In the genomic region with DNA sequence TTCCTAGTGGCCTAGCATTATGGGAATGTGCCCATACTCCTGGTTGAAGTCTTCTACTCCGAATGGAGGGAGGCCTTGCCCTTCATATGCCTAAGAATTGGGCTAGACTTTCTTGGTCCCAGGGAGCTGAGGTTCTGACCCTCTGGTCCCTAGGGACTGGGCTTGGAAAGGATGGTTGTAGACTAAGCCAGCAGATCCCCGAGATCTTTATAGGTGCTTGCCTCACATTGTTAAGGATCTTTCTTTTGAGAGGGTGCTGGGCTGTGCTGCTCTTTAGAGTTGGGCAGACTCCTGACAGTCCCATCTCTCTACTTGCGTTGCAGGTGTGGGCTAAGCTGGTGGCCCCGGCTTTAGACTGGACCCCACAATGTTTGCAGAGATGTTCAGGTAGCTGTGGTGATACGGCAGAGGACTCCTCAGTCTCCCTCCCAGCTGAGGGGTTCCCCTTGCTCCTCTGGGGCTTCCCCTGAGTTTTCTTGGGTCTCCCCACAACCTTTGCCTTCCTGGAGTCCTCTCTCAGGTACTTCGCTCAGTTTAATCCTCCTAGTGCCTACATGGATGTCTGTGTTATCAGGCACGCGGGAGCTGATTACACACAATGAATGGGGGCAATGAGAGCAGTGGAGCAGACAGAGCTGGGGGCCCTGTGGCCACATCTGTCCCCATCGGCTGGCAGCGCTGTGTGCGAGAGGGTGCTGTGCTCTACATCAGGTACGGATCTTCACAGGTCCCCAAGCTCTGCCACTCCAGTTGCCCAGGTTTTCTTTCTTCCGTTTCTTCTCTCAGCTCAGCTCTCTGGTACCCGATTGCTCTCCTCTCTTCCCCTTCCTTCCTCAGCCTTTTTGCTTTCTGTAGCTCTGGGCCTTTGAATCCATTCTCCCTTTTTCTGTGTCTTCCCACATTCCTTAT, we compare ENCODE assay signal across 8 cellular contexts. TPM values are rescaled to one million over a fixed set of nuclear protein-coding genes. Genes with fewer than 3 reads are reported as not detected.
DNase-seq lines count a peak whose midpoint lies in the region; FAIRE-seq and TF ChIP-seq lines count a peak whose summit lies in the region.

No MANE protein-coding gene starts in this region.

- TF ChIP-seq CTCF in Peyer's patch (IDR thresholded peaks at IDR 0.05), result no peak
- no peak for TF ChIP-seq CTCF in endothelial cell of umbilical vein (IDR thresholded peaks at IDR 0.05; ENCODE audit: extremely low read depth in 1 of 2, insufficient read depth in 1 of 2, low read depth in 1 of 2, low read length in 2 of 2)

- DNase-seq in Peyer's patch, result no peak
- DNase-seq in endothelial cell of umbilical vein (ENCODE audit: low read depth, low spot score), result no peak
- no peak for DNase-seq in trophoblast cell
- no peak for DNase-seq in NCI-H1694 (lab: John Stamatoyannopoulos, UW)
- DNase-seq in activated gamma-delta T cell (lab: John Stamatoyannopoulos, UW), result no peak
- no peak for DNase-seq in posterior cingulate gyrus
- DNase-seq in pons (ENCODE audit: low spot score), result no peak

- H4K20me1 ChIP-seq in endothelial cell of umbilical vein (replicated peaks; ENCODE audit: control insufficient read depth, extremely low read depth, insufficient read depth, low read length), result no peaks in the 10 kb centered on the region

- FAIRE-seq in endothelial cell of umbilical vein (lab: Jason Lieb, UNC), result no peak

- no peak overlapping the region for H2AFZ ChIP-seq in endothelial cell of umbilical vein (ENCODE audit: low read depth, low read length)
- H2AFZ ChIP-seq in trophoblast cell (ENCODE audit: insufficient read depth, low read length, poor library complexity), result no peak overlapping the region

- TF ChIP-seq POLR2A in Peyer's patch (IDR thresholded peaks at IDR 0.05) (no peak), endothelial cell of umbilical vein (IDR thresholded peaks at IDR 0.05; ENCODE audit: low read depth, low read length) (no peak)

- H3K9ac ChIP-seq in ES-I3 (ENCODE audit: low read depth, low read length), result peak overlapping the region; percentile 77
- peak overlapping the region; percentile 75 for H3K9ac ChIP-seq in endothelial cell of umbilical vein (replicated peaks; ENCODE audit: extremely low read depth, insufficient read depth, low read length)
- no peak overlapping the region for H3K9ac ChIP-seq in trophoblast cell (ENCODE audit: low read length)

- peak overlapping the region; percentile 76 to 83 (median 80) for H3K4me3 ChIP-seq in Peyer's patch
- H3K4me3 ChIP-seq in endothelial cell of umbilical vein (replicated peaks in 1 of 3; ENCODE audit: insufficient read depth in 1 of 3, low read depth in 1 of 3, low read length in 3 of 3), result peak overlapping the region; percentile 47 to 83 (median 50)
- peak overlapping the region; percentile 74 for H3K4me3 ChIP-seq in trophoblast cell (ENCODE audit: low read depth, low read length)

- H3K27me3 ChIP-seq in Peyer's patch, result no peaks in the 10 kb centered on the region
- H3K27me3 ChIP-seq in endothelial cell of umbilical vein (ENCODE audit: control insufficient read depth in 2 of 2, insufficient read depth in 2 of 2, low read length in 2 of 2), result no peaks in the 10 kb centered on the region
- H3K27me3 ChIP-seq in trophoblast cell (ENCODE audit: insufficient read depth, low read length), result no peaks in the 10 kb centered on the region

- H3K4me1 ChIP-seq in ES-I3 (ENCODE audit: insufficient read depth, low read length) (no peaks in the 10 kb centered on the region; the same call in 1 of the 2 replicates), Peyer's patch (peaks cover 4 to 46% (median 25%) of the 10 kb centered on the region in 4 donors), endothelial cell of umbilical vein (ENCODE audit: control insufficient read depth, extremely low read depth, insufficient read depth, low read length) (peaks cover 30% of the 10 kb centered on the region), trophoblast cell (ENCODE audit: control insufficient read depth in 1 of 2, insufficient read depth in 2 of 2, low read length in 2 of 2) (peaks cover 22 to 30% of the 10 kb centered on the region in 2 experiments)

- POLR2A ChIA-PET in endothelial cell of umbilical vein (lab: Charles Lee), result interaction anchor here (0.9 kb wide), 2 partner anchors 20 to 22 kb away, joined by 5 to 8 read pairs; no protein-coding TSS in a partner anchor

- H4K12ac ChIP-seq in trophoblast cell (ENCODE audit: low read depth, low read length), result no peak overlapping the region

- H3K36me3 ChIP-seq in ES-I3 (ENCODE audit: insufficient read depth, low read length) (peaks cover 7% of the 10 kb centered on the region), Peyer's patch (peaks cover 0 to 40% (median 0%) of the 10 kb centered on the region in 3 donors), endothelial cell of umbilical vein (ENCODE audit: control insufficient read depth in 2 of 2, extremely low read depth in 1 of 2, insufficient read depth in 2 of 2, low read length in 2 of 2) (peaks cover 7 to 30% of the 10 kb centered on the region in 2 experiments), trophoblast cell (ENCODE audit: control insufficient read depth in 1 of 2, insufficient read depth in 2 of 2, low read length in 2 of 2) (peaks cover 44 to 49% of the 10 kb centered on the region in 2 experiments)

- no peak overlapping the region for H4K8ac ChIP-seq in trophoblast cell (ENCODE audit: low read depth, low read length)

- H3K9me1 ChIP-seq in endothelial cell of umbilical vein (replicated peaks; ENCODE audit: control insufficient read depth, extremely low read depth, insufficient read depth, low read length), result no peaks in the 10 kb centered on the region

- peak overlapping the region; percentile 38 for H3K18ac ChIP-seq in trophoblast cell (ENCODE audit: low read length)

- H3K4ac ChIP-seq in trophoblast cell (ENCODE audit: low read depth, low read length), result peak overlapping the region; percentile 80

- H3K23ac ChIP-seq in trophoblast cell (ENCODE audit: low read length), result no peak overlapping the region

- peak overlapping the region; percentile 19 for H2AK5ac ChIP-seq in trophoblast cell (ENCODE audit: low read length)

- WGBS in trophoblast cell (ENCODE audit: extremely low coverage, insufficient coverage, insufficient read length), result no CpG with 5 or more reads among the region's 14 CpGs

- peak overlapping the region; percentile 81 for H3K4me2 ChIP-seq in endothelial cell of umbilical vein (ENCODE audit: insufficient read depth, low read length)
- peak overlapping the region; percentile 78 for H3K4me2 ChIP-seq in trophoblast cell (ENCODE audit: low read length)

- intact Hi-C loops in endothelial cell of umbilical vein (cut with micrococcal nuclease), result loop anchor here (5.0 kb wide), 1 partner anchor 37 kb away; the partner anchor contains the start of gene MARS1
- intact Hi-C loops in posterior cingulate gyrus (cut with DNase I), result loop anchor here (2.0 kb wide), 1 partner anchor 23 kb away; the partner anchor contains the start of gene DCTN2

- no peaks in the 10 kb centered on the region for H3K9me3 ChIP-seq in ES-I3 (ENCODE audit: control insufficient read depth, insufficient read depth, low read length)
- no peaks in the 10 kb centered on the region for H3K9me3 ChIP-seq in Peyer's patch
- H3K9me3 ChIP-seq in endothelial cell of umbilical vein (replicated peaks; ENCODE audit: control insufficient read depth, insufficient read depth, low read length), result no peaks in the 10 kb centered on the region
- no peaks in the 10 kb centered on the region for H3K9me3 ChIP-seq in trophoblast cell (ENCODE audit: insufficient read depth, low read depth, low read length)

- peak overlapping the region; percentile 90 to 98 (median 96) for H3K27ac ChIP-seq in Peyer's patch
- H3K27ac ChIP-seq in endothelial cell of umbilical vein (ENCODE audit: insufficient read depth, low read depth, low read length), result peak overlapping the region; percentile 27
- peak overlapping the region; percentile 69 for H3K27ac ChIP-seq in trophoblast cell (ENCODE audit: low read depth, low read length)

- H2BK12ac ChIP-seq in trophoblast cell (ENCODE audit: low read length), result no peak overlapping the region

- dilution Hi-C loops in endothelial cell of umbilical vein (cut with MboI; ENCODE audit: extremely low pct_ligation_motif_present, low sequenced_read_pairs), result no loop called here

- H3K79me2 ChIP-seq in endothelial cell of umbilical vein (ENCODE audit: control insufficient read depth, insufficient read depth, low read length) (peaks cover 32% of the 10 kb centered on the region), trophoblast cell (ENCODE audit: control insufficient read depth, insufficient read depth, low read length, poor library complexity) (peaks cover 23% of the 10 kb centered on the region)

- CTCF ChIA-PET in endothelial cell of umbilical vein (lab: Charles Lee), result interaction anchor here (1.1 to 1.5 kb wide), 3 partner anchors 23 to 109 kb away, joined by 3 to 6 read pairs (median 5); partner anchors contain the start of genes B4GALNT1 and DCTN2

- BruUV-seq in endothelial cell of umbilical vein (replicated peaks; lab: Mats Ljungman, UMichigan), result no TSS peak

- no peak overlapping the region for H2BK5ac ChIP-seq in trophoblast cell (ENCODE audit: low read depth, low read length, poor library complexity)

- H4K91ac ChIP-seq in trophoblast cell (ENCODE audit: low read depth, low read length), result peak overlapping the region; percentile 82

- no peak overlapping the region for H2BK120ac ChIP-seq in trophoblast cell (ENCODE audit: insufficient read depth, low read length, poor library complexity)

- H3K14ac ChIP-seq in trophoblast cell (ENCODE audit: low read length), result peak overlapping the region; percentile 14

- H3K79me1 ChIP-seq in trophoblast cell (ENCODE audit: low read length), result peaks cover 33% of the 10 kb centered on the region

RNA-seq across cellular contexts. Expression of gene MBD6, which starts 1.3 kb away (rescaled TPM):
- total RNA-seq in Peyer's patch (100 to 1,000 TPM in 1 of 4 donors, 10 to 100 TPM in 3; 38.0 to 144 (median 71.5) TPM), endothelial cell of umbilical vein (85.6 and 95.2 TPM in 2 replicates)
- polyA plus RNA-seq in endothelial cell of umbilical vein, result 8.5 and 10.6 TPM in 2 replicates
- 8.5 and 10.6 TPM in 2 replicates for polyA plus RNA-seq in endothelial cell of umbilical vein (2011; cell fraction: cytosol; rRNA removed)
- polyA plus RNA-seq in endothelial cell of umbilical vein (2011; cell fraction: nucleus; rRNA removed), result 52.4 and 65.4 TPM in 2 replicates
- 33.6 and 37.1 TPM in 2 replicates for polyA plus RNA-seq in endothelial cell of umbilical vein (2012)
- polyA minus RNA-seq in endothelial cell of umbilical vein, result 6.7 and 17.1 TPM in 2 replicates
- 16.9 TPM for polyA minus RNA-seq in endothelial cell of umbilical vein (2011; cell fraction: cytosol; rRNA and poly(A)+ RNA removed)
- 19.2 and 25.4 TPM in 2 replicates for polyA minus RNA-seq in endothelial cell of umbilical vein (2011; cell fraction: nucleus; rRNA and poly(A)+ RNA removed)
- polyA plus RNA-seq in trophoblast cell (2013), result 54.4 TPM in 2 replicates

RNA-seq across cellular contexts. Expression of gene DDIT3, which starts 3.6 kb away (rescaled TPM):
- 10 to 100 TPM in 3 of 4 donors, 1 to 10 TPM in 1; 9.1 to 44.6 (median 24.0) TPM for total RNA-seq in Peyer's patch
- 9.8 and 13.7 TPM in 2 replicates for total RNA-seq in endothelial cell of umbilical vein
- 15.4 and 22.0 TPM in 2 replicates for polyA plus RNA-seq in endothelial cell of umbilical vein
- 28.7 and 29.2 TPM in 2 replicates for polyA plus RNA-seq in endothelial cell of umbilical vein (2011; cell fraction: cytosol; rRNA removed)
- polyA plus RNA-seq in endothelial cell of umbilical vein (2011; cell fraction: nucleus; rRNA removed), result 124 and 158 TPM in 2 replicates
- 16.0 and 23.6 TPM in 2 replicates for polyA plus RNA-seq in endothelial cell of umbilical vein (2012)
- 11.2 and 19.1 TPM in 2 replicates for polyA minus RNA-seq in endothelial cell of umbilical vein
- 23.7 TPM for polyA minus RNA-seq in endothelial cell of umbilical vein (2011; cell fraction: cytosol; rRNA and poly(A)+ RNA removed)
- polyA minus RNA-seq in endothelial cell of umbilical vein (2011; cell fraction: nucleus; rRNA and poly(A)+ RNA removed), result 28.1 and 41.1 TPM in 2 replicates
- polyA plus RNA-seq in trophoblast cell (2013), result 106 and 110 TPM in 2 replicates

RNA-seq across cellular contexts. Expression of gene DCTN2, which starts 23.0 kb away (rescaled TPM):
- total RNA-seq in Peyer's patch (100 to 1,000 TPM; 161 to 326 (median 229) TPM), endothelial cell of umbilical vein (157 and 161 TPM in 2 replicates)
- polyA plus RNA-seq in endothelial cell of umbilical vein, result 146 and 234 TPM in 2 replicates
- polyA plus RNA-seq in endothelial cell of umbilical vein (2011; cell fraction: cytosol; rRNA removed), result 153 and 162 TPM in 2 replicates
- 181 and 198 TPM in 2 replicates for polyA plus RNA-seq in endothelial cell of umbilical vein (2011; cell fraction: nucleus; rRNA removed)
- 148 and 160 TPM in 2 replicates for polyA plus RNA-seq in endothelial cell of umbilical vein (2012)
- polyA minus RNA-seq in endothelial cell of umbilical vein, result 158 and 160 TPM in 2 replicates
- polyA minus RNA-seq in endothelial cell of umbilical vein (2011; cell fraction: cytosol; rRNA and poly(A)+ RNA removed), result 91.9 TPM
- polyA minus RNA-seq in endothelial cell of umbilical vein (2011; cell fraction: nucleus; rRNA and poly(A)+ RNA removed), result 62.7 and 86.8 TPM in 2 replicates
- 118 and 119 TPM in 2 replicates for polyA plus RNA-seq in trophoblast cell (2013)

RNA-seq across cellular contexts. Expression of gene KIF5A, which starts 25.9 kb away (rescaled TPM):
- total RNA-seq in Peyer's patch (1 to 10 TPM in 2 of 4 donors, under 1 TPM in 2; 0.35 to 2.5 (median 1.4) TPM), endothelial cell of umbilical vein (0.12 and 0.35 TPM in 2 replicates)
- 0.05 and 0.07 TPM in 2 replicates for polyA plus RNA-seq in endothelial cell of umbilical vein
- polyA plus RNA-seq in endothelial cell of umbilical vein (2011; cell fraction: cytosol; rRNA removed), result 0.05 and 0.06 TPM in 2 replicates
- polyA plus RNA-seq in endothelial cell of umbilical vein (2011; cell fraction: nucleus; rRNA removed), result 0.36 and 0.75 TPM in 2 replicates
- 0.37 and 0.59 TPM in 2 replicates for polyA plus RNA-seq in endothelial cell of umbilical vein (2012)
- 0.13 and 0.34 TPM in 2 replicates for polyA minus RNA-seq in endothelial cell of umbilical vein
- not detected for polyA minus RNA-seq in endothelial cell of umbilical vein (2011; cell fraction: cytosol; rRNA and poly(A)+ RNA removed)
- polyA minus RNA-seq in endothelial cell of umbilical vein (2011; cell fraction: nucleus; rRNA and poly(A)+ RNA removed), result 0.05 and 0.19 TPM in 2 replicates
- polyA plus RNA-seq in trophoblast cell (2013), result 0.21 TPM in 2 replicates

RNA-seq across cellular contexts. Expression of gene MARS1, which starts 36.1 kb away (rescaled TPM):
- 10 to 100 TPM; 40.6 to 97.4 (median 63.5) TPM for total RNA-seq in Peyer's patch
- 212 and 216 TPM in 2 replicates for total RNA-seq in endothelial cell of umbilical vein
- 98.8 and 118 TPM in 2 replicates for polyA plus RNA-seq in endothelial cell of umbilical vein
- 83.6 and 88.5 TPM in 2 replicates for polyA plus RNA-seq in endothelial cell of umbilical vein (2011; cell fraction: cytosol; rRNA removed)
- 558 and 575 TPM in 2 replicates for polyA plus RNA-seq in endothelial cell of umbilical vein (2011; cell fraction: nucleus; rRNA removed)
- polyA plus RNA-seq in endothelial cell of umbilical vein (2012), result 136 and 142 TPM in 2 replicates
- 174 and 202 TPM in 2 replicates for polyA minus RNA-seq in endothelial cell of umbilical vein
- 99.2 TPM for polyA minus RNA-seq in endothelial cell of umbilical vein (2011; cell fraction: cytosol; rRNA and poly(A)+ RNA removed)
- 179 and 213 TPM in 2 replicates for polyA minus RNA-seq in endothelial cell of umbilical vein (2011; cell fraction: nucleus; rRNA and poly(A)+ RNA removed)
- polyA plus RNA-seq in trophoblast cell (2013), result 418 and 476 TPM in 2 replicates

Comparison
In these comparisons a context has a peak if more than half of its experiments do, and no peak if none do; other contexts are left out.
1. H3K27ac ChIP-seq: peak in every context shown above with its lines; median percentile 96 in Peyer's patch; 69 in trophoblast cell; 27 in endothelial cell of umbilical vein.